ENCODE assay signal across 8 cellular contexts in genomic region chr5:122896598-122897282, GRCh38. TPM values are rescaled to one million over a fixed set of nuclear protein-coding genes. Genes with fewer than 3 reads are reported as not detected.
DNase-seq lines count a peak whose midpoint lies in the region; ATAC-seq, FAIRE-seq and TF ChIP-seq lines count a peak whose summit lies in the region.

No MANE protein-coding gene starts in this region.

- DNase-seq in COR-L47 (lab: John Stamatoyannopoulos, UW) (peak; percentile 12), HTR-8/SVneo (ENCODE audit: insufficient read length, low spot score) (peak; percentile 10), astrocyte of the cerebellum (ENCODE audit: low read depth) (peak; percentile 27), right lobe of liver (no peak), SKM-1 treated with dmso at 0.1 percent for 144 hours (lab: John Stamatoyannopoulos, UW; ENCODE audit: unreplicated experiment) (no peak)
- no peak for DNase-seq in activated effector memory CD4-positive, alpha-beta T cell treated with anti-CD3 and anti-CD28 coated beads, Interleukin-2, amount 50 U/mL, for 16 hours

- TF ChIP-seq CTCF in astrocyte of the cerebellum (IDR thresholded peaks at IDR 0.05; ENCODE audit: low read depth, low read length, missing control alignments): peak; percentile 50
- peak; percentile 50 to 73 (median 67) for TF ChIP-seq CTCF in right lobe of liver (IDR thresholded peaks at IDR 0.05)

- intact Hi-C loops in right lobe of liver (cut with DNase I): no loop called here

- whole genome bisulfite sequencing in right lobe of liver (ENCODE audit: insufficient coverage, low coverage, low lambda C conversion rate, missing lambda C conversion rate): 65% methylated on average over 4 of the region's 4 CpGs

- H3K4me3 ChIP-seq in astrocyte of the cerebellum (ENCODE audit: low read depth, low read length) (no peak overlapping the region), right lobe of liver (no peak overlapping the region)

- no peaks in the 10 kb centered on the region for H3K27me3 ChIP-seq in right lobe of liver

- ATAC-seq in right lobe of liver (peak; percentile 39 to 63 (median 54)), HG02642 (IDR thresholded peaks at IDR 0.05; ENCODE audit: poor library complexity, unreplicated experiment) (no peak), HG03280 (IDR thresholded peaks at IDR 0.05; ENCODE audit: unreplicated experiment) (no peak)

- no peak for TF ChIP-seq POLR2A in right lobe of liver (IDR thresholded peaks at IDR 0.05)

- H3K4me1 ChIP-seq in right lobe of liver: no peaks in the 10 kb centered on the region

- H3K9me3 ChIP-seq in right lobe of liver: no peaks in the 10 kb centered on the region

- in situ Hi-C loops in astrocyte of the cerebellum (cut with HindIII; ENCODE audit: low sequenced_read_pairs): no loop called here

- H3K36me3 ChIP-seq in right lobe of liver: no peaks in the 10 kb centered on the region

- no peak for FAIRE-seq in HTR-8/SVneo (lab: Jason Lieb, UNC)

- no peak overlapping the region for H3K27ac ChIP-seq in right lobe of liver

RNA-seq across cellular contexts. Expression of gene SNX24, which starts 51.3 kb away (rescaled TPM):
- 10 to 100 TPM in 4 of 6 experiments, 1 to 10 TPM in 2; 6.2 to 23.7 (median 12.5) TPM for total RNA-seq in right lobe of liver

Comparison
In these comparisons a context has a peak if more than half of its experiments do, and no peak if none do; other contexts are left out.
1. DNase-seq: peak in COR-L47 (single experiment), HTR-8/SVneo (single experiment) and astrocyte of the cerebellum (single experiment); none in right lobe of liver (0 of 3), SKM-1 treated with dmso at 0.1 percent for 144 hours (single experiment) and activated effector memory CD4-positive, alpha-beta T cell treated with anti-CD3 and anti-CD28 coated beads, Interleukin-2, amount 50 U/mL, for 16 hours (single experiment).
2. ATAC-seq: peak in right lobe of liver (4 of 4); none in HG02642 (single experiment) and HG03280 (single experiment).